39 cellular contexts compared by ENCODE assay signal in the genomic region with DNA sequence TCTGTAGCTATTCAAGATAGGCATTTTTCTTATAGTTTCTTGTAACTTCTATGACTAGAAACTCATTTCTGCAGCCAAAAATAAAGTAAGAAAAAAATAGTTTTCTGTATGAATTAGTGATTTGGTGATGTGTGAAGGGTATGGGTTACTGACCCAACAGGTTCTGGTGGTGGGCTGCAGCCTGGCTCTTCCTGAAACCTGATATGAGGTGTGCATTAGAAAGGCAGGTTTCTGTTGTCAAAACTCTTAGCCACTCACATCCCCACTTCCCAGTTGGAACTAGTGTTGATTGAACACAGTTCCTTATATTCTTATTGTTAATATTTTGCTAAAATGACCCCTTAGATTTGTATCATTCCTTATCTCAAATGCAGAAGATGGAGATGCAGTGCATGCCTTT.
"Had no signal": no experiment of that assay in that cellular context is flagged by ENCODE, and none has a peak within 500 bp of the region (broad histone marks: within the 10 kb centered on the region; RNA-seq: fewer than 3 reads in every experiment).

No MANE protein-coding gene starts in this region.

- H3K4me3 ChIP-seq: adrenal gland, ascending aorta, body of pancreas, breast epithelium, cardiac muscle cell had no signal

- H3K9me3 Mint-ChIP-seq: activated naive CD4-positive, alpha-beta T cell treated with anti-CD3 and anti-CD28 coated beads for 36 hours; activated naive CD4-positive, alpha-beta T cell treated with anti-CD3 and anti-CD28 coated beads, Interleukin-2, amount 50 U/mL, for 24 hours; activated naive CD4-positive, alpha-beta T cell treated with anti-CD3 and anti-CD28 coated beads, Interleukin-2, amount 50 U/mL, for 72 hours; activated naive CD8-positive, alpha-beta T cell treated with anti-CD3 and anti-CD28 coated beads for 36 hours; activated naive CD8-positive, alpha-beta T cell treated with anti-CD3 and anti-CD28 coated beads, Interleukin-2, amount 10 ng/mL, durations not matched to agents 7 days and 5 days; activated naive CD8-positive, alpha-beta T cell treated with anti-CD3 and anti-CD28 coated beads, Interleukin-2, amount 50 U/mL, for 24 hours; activated T-cell treated with anti-CD3 and anti-CD28 coated beads, Interleukin-2, amount 50 U/mL, for 4 hours; activated T-cell treated with anti-CD3 and anti-CD28 coated beads, Interleukin-2, amount 50 U/mL, for 72 hours; activated T-helper 1 cell treated with anti-CD3 and anti-CD28 coated beads, Interleukin-12 subunit alpha, Interleukin-12 subunit beta, Interleukin-2, Interleukin-4 antibody, amounts not matched to agents 30 ng/mL and 10 ng/mL and 1 ng/mL, durations not matched to agents 14 hours and 24 hours and 36 hours; activated T-helper 17 cell treated with anti-CD3 and anti-CD28 coated beads, Interleukin-2, amount 50 U/mL, for 72 hours; activated T-helper 2 cell treated with anti-CD3 and anti-CD28 coated beads, Interferon-gamma antibody, Interleukin-2, Interleukin-4, amounts not matched to agents 10 μg/mL and 5 μg/mL and 100 μg/mL, durations not matched to agents 14 hours and 24 hours and 36 hours; brain; central memory CD8-positive, alpha-beta T cell had no signal

- ATAC-seq: activated naive CD4-positive, alpha-beta T cell treated with anti-CD3 and anti-CD28 coated beads, Interleukin-2, amount 50 U/mL, for 72 hours; activated naive CD8-positive, alpha-beta T cell treated with anti-CD3 and anti-CD28 coated beads, Interleukin-2, amount 50 U/mL, for 24 hours; activated T-cell treated with anti-CD3 and anti-CD28 coated beads, Interleukin-2, amount 50 U/mL, for 4 hours; activated T-cell treated with anti-CD3 and anti-CD28 coated beads, Interleukin-2, amount 50 U/mL, for 72 hours; activated T-helper 17 cell treated with anti-CD3 and anti-CD28 coated beads, Interleukin-2, amount 50 U/mL, for 72 hours; body of pancreas had no signal

- H3K27ac Mint-ChIP-seq: activated naive CD4-positive, alpha-beta T cell treated with anti-CD3 and anti-CD28 coated beads for 36 hours; activated naive CD4-positive, alpha-beta T cell treated with anti-CD3 and anti-CD28 coated beads, Interleukin-2, amount 10 ng/mL, durations not matched to agents 7 days and 5 days; activated naive CD4-positive, alpha-beta T cell treated with anti-CD3 and anti-CD28 coated beads, Interleukin-2, amount 50 U/mL, for 24 hours; activated naive CD4-positive, alpha-beta T cell treated with anti-CD3 and anti-CD28 coated beads, Interleukin-2, amount 50 U/mL, for 72 hours; activated naive CD8-positive, alpha-beta T cell; activated naive CD8-positive, alpha-beta T cell treated with anti-CD3 and anti-CD28 coated beads for 36 hours; activated naive CD8-positive, alpha-beta T cell treated with anti-CD3 and anti-CD28 coated beads, Interleukin-2, amount 10 ng/mL, durations not matched to agents 7 days and 5 days; activated naive CD8-positive, alpha-beta T cell treated with anti-CD3 and anti-CD28 coated beads, Interleukin-2, amount 50 U/mL, for 24 hours; activated T-cell treated with anti-CD3 and anti-CD28 coated beads, Interleukin-2, amount 50 U/mL, for 72 hours; activated T-helper 1 cell treated with anti-CD3 and anti-CD28 coated beads, Interleukin-12 subunit alpha, Interleukin-12 subunit beta, Interleukin-2, Interleukin-4 antibody, amounts not matched to agents 30 ng/mL and 10 ng/mL and 1 ng/mL, durations not matched to agents 14 hours and 24 hours and 36 hours; activated T-helper 17 cell treated with anti-CD3 and anti-CD28 coated beads, Interleukin-2, amount 50 U/mL, for 72 hours; activated T-helper 2 cell treated with anti-CD3 and anti-CD28 coated beads, Interferon-gamma antibody, Interleukin-2, Interleukin-4, amounts not matched to agents 10 μg/mL and 5 μg/mL and 100 μg/mL, durations not matched to agents 14 hours and 24 hours and 36 hours; brain had no signal

- DNase-seq: activated effector memory CD4-positive, alpha-beta T cell treated with anti-CD3 and anti-CD28 coated beads, Interleukin-2, amount 50 U/mL, for 16 hours; activated effector memory CD4-positive, alpha-beta T cell treated with Interleukin-2 at 50 U/mL for 16 hours; activated gamma-delta T cell; activated gamma-delta T cell treated with Interleukin-2 at 50 U/mL for 16 hours; activated naive CD4-positive, alpha-beta T cell; activated naive CD4-positive, alpha-beta T cell treated with anti-CD3 and anti-CD28 coated beads for 36 hours; activated naive CD4-positive, alpha-beta T cell treated with anti-CD3 and anti-CD28 coated beads, Interleukin-2, amount 10 ng/mL, durations not matched to agents 7 days and 5 days; activated naive CD4-positive, alpha-beta T cell treated with anti-CD3 and anti-CD28 coated beads, Interleukin-2, amount 50 U/mL, for 16 hours; activated naive CD4-positive, alpha-beta T cell treated with Interleukin-2 at 50 U/mL for 16 hours; activated naive CD8-positive, alpha-beta T cell treated with anti-CD3 and anti-CD28 coated beads for 36 hours; activated naive CD8-positive, alpha-beta T cell treated with anti-CD3 and anti-CD28 coated beads, Interleukin-2, amount 10 ng/mL, durations not matched to agents 7 days and 5 days; activated naive CD8-positive, alpha-beta T cell treated with anti-CD3 and anti-CD28 coated beads, Interleukin-2, amount 50 U/mL, for 24 hours; activated T-cell treated with anti-CD3 and anti-CD28 coated beads, Interleukin-2, amount 50 U/mL, for 4 hours; activated T-cell treated with anti-CD3 and anti-CD28 coated beads, Interleukin-2, amount 50 U/mL, for 48 hours; activated T-cell treated with anti-CD3 and anti-CD28 coated beads, Interleukin-2, amount 50 U/mL, for 72 hours; adrenal gland; amniotic stem cell; amygdala; anterior cingulate cortex; aorta; body of pancreas; brain microvascular endothelial cell; caudate nucleus; central memory CD4-positive, alpha-beta T cell; cerebellar nuclear complex had no signal

- H3K4me1 Mint-ChIP-seq: activated naive CD4-positive, alpha-beta T cell treated with anti-CD3 and anti-CD28 coated beads, Interleukin-2, amount 10 ng/mL, durations not matched to agents 7 days and 5 days; activated naive CD4-positive, alpha-beta T cell treated with anti-CD3 and anti-CD28 coated beads, Interleukin-2, amount 50 U/mL, for 24 hours; activated naive CD8-positive, alpha-beta T cell treated with anti-CD3 and anti-CD28 coated beads for 36 hours; activated naive CD8-positive, alpha-beta T cell treated with anti-CD3 and anti-CD28 coated beads, Interleukin-2, amount 10 ng/mL, durations not matched to agents 7 days and 5 days; activated naive CD8-positive, alpha-beta T cell treated with anti-CD3 and anti-CD28 coated beads, Interleukin-2, amount 50 U/mL, for 24 hours; activated T-helper 17 cell treated with anti-CD3 and anti-CD28 coated beads, Interleukin-2, amount 50 U/mL, for 72 hours; brain; central memory CD8-positive, alpha-beta T cell had no signal

- FAIRE-seq: astrocyte, bronchial epithelial cell, colon had no signal

- H3K27me3 ChIP-seq: adrenal gland, ascending aorta, body of pancreas, brain microvascular endothelial cell, breast epithelium, cardiac muscle cell had no signal

- H3K27me3 Mint-ChIP-seq: activated naive CD4-positive, alpha-beta T cell treated with anti-CD3 and anti-CD28 coated beads, Interleukin-2, amount 10 ng/mL, durations not matched to agents 7 days and 5 days; activated naive CD8-positive, alpha-beta T cell; activated naive CD8-positive, alpha-beta T cell treated with anti-CD3 and anti-CD28 coated beads for 36 hours; activated naive CD8-positive, alpha-beta T cell treated with anti-CD3 and anti-CD28 coated beads, Interleukin-2, amount 10 ng/mL, durations not matched to agents 7 days and 5 days; activated naive CD8-positive, alpha-beta T cell treated with anti-CD3 and anti-CD28 coated beads, Interleukin-2, amount 50 U/mL, for 24 hours; activated T-helper 17 cell treated with anti-CD3 and anti-CD28 coated beads, Interleukin-2, amount 50 U/mL, for 72 hours; central memory CD8-positive, alpha-beta T cell had no signal

- H3K36me3 Mint-ChIP-seq: activated naive CD4-positive, alpha-beta T cell treated with anti-CD3 and anti-CD28 coated beads, Interleukin-2, amount 10 ng/mL, durations not matched to agents 7 days and 5 days; activated naive CD4-positive, alpha-beta T cell treated with anti-CD3 and anti-CD28 coated beads, Interleukin-2, amount 50 U/mL, for 24 hours; activated naive CD4-positive, alpha-beta T cell treated with anti-CD3 and anti-CD28 coated beads, Interleukin-2, amount 50 U/mL, for 72 hours; activated naive CD8-positive, alpha-beta T cell; activated naive CD8-positive, alpha-beta T cell treated with anti-CD3 and anti-CD28 coated beads for 36 hours; activated naive CD8-positive, alpha-beta T cell treated with anti-CD3 and anti-CD28 coated beads, Interleukin-2, amount 10 ng/mL, durations not matched to agents 7 days and 5 days; brain had no signal

- H3K27ac ChIP-seq: adrenal gland, ascending aorta, body of pancreas, brain microvascular endothelial cell, breast epithelium, cardiac muscle cell had no signal

- H3K9me3 ChIP-seq: adrenal gland, ascending aorta, body of pancreas, breast epithelium had no signal

- H3K36me3 ChIP-seq: adrenal gland, ascending aorta, brain microvascular endothelial cell, breast epithelium, cardiac muscle cell had no signal

- H3K4me1 ChIP-seq: adrenal gland, ascending aorta, body of pancreas, breast epithelium had no signal

- H3K4me3 Mint-ChIP-seq: activated naive CD4-positive, alpha-beta T cell treated with anti-CD3 and anti-CD28 coated beads for 36 hours; activated naive CD4-positive, alpha-beta T cell treated with anti-CD3 and anti-CD28 coated beads, Interleukin-2, amount 10 ng/mL, durations not matched to agents 7 days and 5 days; activated naive CD4-positive, alpha-beta T cell treated with anti-CD3 and anti-CD28 coated beads, Interleukin-2, amount 50 U/mL, for 24 hours; activated naive CD8-positive, alpha-beta T cell; activated naive CD8-positive, alpha-beta T cell treated with anti-CD3 and anti-CD28 coated beads for 36 hours; activated naive CD8-positive, alpha-beta T cell treated with anti-CD3 and anti-CD28 coated beads, Interleukin-2, amount 10 ng/mL, durations not matched to agents 7 days and 5 days; activated naive CD8-positive, alpha-beta T cell treated with anti-CD3 and anti-CD28 coated beads, Interleukin-2, amount 50 U/mL, for 24 hours; activated T-cell treated with anti-CD3 and anti-CD28 coated beads, Interleukin-2, amount 50 U/mL, for 4 hours; activated T-cell treated with anti-CD3 and anti-CD28 coated beads, Interleukin-2, amount 50 U/mL, for 72 hours; activated T-helper 1 cell treated with anti-CD3 and anti-CD28 coated beads, Interleukin-12 subunit alpha, Interleukin-12 subunit beta, Interleukin-2, Interleukin-4 antibody, amounts not matched to agents 30 ng/mL and 10 ng/mL and 1 ng/mL, durations not matched to agents 14 hours and 24 hours and 36 hours; activated T-helper 17 cell treated with anti-CD3 and anti-CD28 coated beads, Interleukin-2, amount 50 U/mL, for 72 hours; brain; central memory CD8-positive, alpha-beta T cell had no signal
